ENCODE assay signal across 21 cellular contexts in genomic region chr22:29630987-29631386, GRCh38. TPM values are rescaled to one million over a fixed set of nuclear protein-coding genes. Genes with fewer than 3 reads are reported as not detected.
DNase-seq lines count a peak whose midpoint lies in the region; ATAC-seq and TF ChIP-seq lines count a peak whose summit lies in the region.
"Had no signal": no experiment of that assay in that cellular context is flagged by ENCODE, and none has a peak within 500 bp of the region (broad histone marks: within the 10 kb centered on the region; RNA-seq: fewer than 3 reads in every experiment).

No MANE protein-coding gene starts in this region.

- no peak overlapping the region for H3K4me3 ChIP-seq in Caco-2 (ENCODE audit: low read depth, low read length)
- H3K4me3 ChIP-seq in left ventricle myocardium inferior, result no peak overlapping the region
- no peak overlapping the region for H3K4me3 ChIP-seq in A673 (ENCODE audit: low read depth, low read length, poor library complexity, severe bottlenecking)
- H3K4me3 ChIP-seq: BLaER1 treated with 17β-estradiol and CSF1 and Interleukin-3, amounts not matched to agents 10 nM and 100 nM; GM12878; Peyer's patch had no signal

- TF ChIP-seq CTCF in Caco-2 (IDR thresholded peaks at IDR 0.05; ENCODE audit: insufficient read depth in 1 of 2, low read depth in 1 of 2, low read length in 1 of 2, severe bottlenecking in 1 of 2, unreplicated experiment in 1 of 2) (no peak), WTC11 (IDR thresholded peaks at IDR 0.05) (no peak), left ventricle myocardium inferior (IDR thresholded peaks at IDR 0.05; ENCODE audit: borderline replicate concordance) (no peak), A673 (conservative IDR thresholded peaks at IDR 0.05; ENCODE audit: low read depth, low read length) (no peak)

- H3K27ac ChIP-seq in left ventricle myocardium inferior (replicated peaks) (peak overlapping the region; percentile 47), temporal lobe (ENCODE audit: low read depth, low read length) (peak overlapping the region; percentile 44), A673 (ENCODE audit: low read depth, low read length, poor library complexity, severe bottlenecking) (no peak overlapping the region)
- H3K27ac ChIP-seq: BLaER1 treated with 17β-estradiol and CSF1 and Interleukin-3, amounts not matched to agents 10 nM and 100 nM; KMS-11; Peyer's patch had no signal

- H3K9me3 Mint-ChIP-seq in Caco-2 (ENCODE audit: unreplicated experiment), result no peaks in the 10 kb centered on the region
- no peaks in the 10 kb centered on the region for H3K9me3 Mint-ChIP-seq in WTC11
- H3K9me3 Mint-ChIP-seq in activated naive CD4-positive, alpha-beta T cell treated with anti-CD3 and anti-CD28 coated beads, Interleukin-2, amount 50 U/mL, for 72 hours, result no peaks in the 10 kb centered on the region
- H3K9me3 Mint-ChIP-seq: CD4-positive, alpha-beta T cell; IgD-negative memory B cell had no signal

- H3K4me1 Mint-ChIP-seq in Caco-2 (ENCODE audit: low read depth, unreplicated experiment) (peaks cover 14% of the 10 kb centered on the region), WTC11 (peaks cover 31% of the 10 kb centered on the region)

- POLR2A ChIA-PET in Caco-2 (lab: Charles Lee) (no interaction called here), WTC11 (lab: Charles Lee) (no interaction called here), A673 (lab: Charles Lee; ENCODE audit: low non-redundant PET) (no interaction called here)

- no peaks in the 10 kb centered on the region for H3K36me3 ChIP-seq in Caco-2 (ENCODE audit: control insufficient read depth, insufficient read depth, low read length)
- H3K36me3 ChIP-seq in left ventricle myocardium inferior, result no peaks in the 10 kb centered on the region
- H3K36me3 ChIP-seq in A673 (ENCODE audit: insufficient read depth, low read length, poor library complexity, severe bottlenecking), result no peaks in the 10 kb centered on the region
- H3K36me3 ChIP-seq: Peyer's patch had no signal

- H3K9me3 ChIP-seq in Caco-2 (no peaks in the 10 kb centered on the region), left ventricle myocardium inferior (replicated peaks) (no peaks in the 10 kb centered on the region), A673 (ENCODE audit: low read depth, low read length, poor library complexity, severe bottlenecking) (no peaks in the 10 kb centered on the region)
- H3K9me3 ChIP-seq: BLaER1 treated with 17β-estradiol and CSF1 and Interleukin-3, amounts not matched to agents 10 nM and 100 nM; Peyer's patch; SK-N-SH had no signal

- DNase-seq in Caco-2 (no peak), WTC11 (ENCODE audit: low spot score) (no peak), left ventricle myocardium inferior (no peak), A673 (ENCODE audit: low spot score) (no peak)
- DNase-seq in activated naive CD4-positive, alpha-beta T cell treated with anti-CD3 and anti-CD28 coated beads, Interleukin-2, amount 50 U/mL, for 72 hours (ENCODE audit: low spot score in 2 of 2), result no peak
- DNase-seq: CD4-positive, alpha-beta T cell; MM.1S; NCI-H1048; NCI-H1417; NCI-H1694; NCI-H2029 treated with DMSO at 0.1 percent for 48 hours; NCI-H446 treated with DMSO at 0.1 percent for 48 hours; NCI-H526 treated with DMSO at 0.1 percent for 48 hours; Peyer's patch; SK-N-SH had no signal

- CTCF ChIA-PET in Caco-2 (lab: Charles Lee) (interaction anchor here (0.5 to 1.0 kb wide), 2 partner anchors 458 to 766 kb away, joined by 3 to 7 read pairs; partner anchors contain the start of gene SEC14L2), WTC11 (lab: Charles Lee) (interaction anchor here (0.9 to 1.7 kb wide), 3 partner anchors 25 to 374 kb away, joined by 3 to 5 read pairs (median 3); no protein-coding TSS in a partner anchor), A673 (lab: Charles Lee) (no interaction called here)

- H3K27me3 Mint-ChIP-seq in Caco-2 (ENCODE audit: insufficient read depth, unreplicated experiment) (no peaks in the 10 kb centered on the region), WTC11 (ENCODE audit: low read depth) (no peaks in the 10 kb centered on the region)
- H3K27me3 Mint-ChIP-seq: CD4-positive, alpha-beta T cell; IgD-negative memory B cell had no signal

- H3K4me1 ChIP-seq in Caco-2 (peaks cover 42% of the 10 kb centered on the region), left ventricle myocardium inferior (peaks cover 47% of the 10 kb centered on the region), A673 (ENCODE audit: insufficient read depth, low read length, poor library complexity, severe bottlenecking) (peaks cover 8% of the 10 kb centered on the region)

- H3K4me3 Mint-ChIP-seq in Caco-2 (ENCODE audit: unreplicated experiment) (no peak overlapping the region), WTC11 (no peak overlapping the region)
- H3K4me3 Mint-ChIP-seq: CD4-positive, alpha-beta T cell; IgD-negative memory B cell had no signal

- H3K27me3 ChIP-seq in Caco-2 (replicated peaks; ENCODE audit: control insufficient read depth, insufficient read depth, low read length) (no peaks in the 10 kb centered on the region), left ventricle myocardium inferior (ENCODE audit: low read depth) (no peaks in the 10 kb centered on the region), A673 (replicated peaks; ENCODE audit: insufficient read depth, low read depth, low read length, poor library complexity) (no peaks in the 10 kb centered on the region)
- H3K27me3 ChIP-seq: BLaER1 treated with 17β-estradiol and CSF1 and Interleukin-3, amounts not matched to agents 10 nM and 100 nM; Peyer's patch had no signal

- ATAC-seq in WTC11, result no peak
- no peak for ATAC-seq in activated naive CD4-positive, alpha-beta T cell treated with anti-CD3 and anti-CD28 coated beads, Interleukin-2, amount 50 U/mL, for 72 hours
- no peak for ATAC-seq in GM18517 (IDR thresholded peaks at IDR 0.05; ENCODE audit: unreplicated experiment)
- ATAC-seq: GM12878 had no signal

- intact Hi-C loops in Caco-2 (cut with micrococcal nuclease; ENCODE audit: unreplicated experiment), result no loop called here
- intact Hi-C loops in left ventricle myocardium inferior (cut with micrococcal nuclease), result no loop called here
- intact Hi-C loops in A673 (cut with micrococcal nuclease; ENCODE audit: unreplicated experiment), result no loop called here

- peak overlapping the region; percentile 9 for H3K27ac Mint-ChIP-seq in Caco-2 (ENCODE audit: unreplicated experiment)
- 0 out of 2 replicates have a peak overlapping the region, but pooled peaks have one; percentile 34 for H3K27ac Mint-ChIP-seq in WTC11
- H3K27ac Mint-ChIP-seq in activated naive CD4-positive, alpha-beta T cell treated with anti-CD3 and anti-CD28 coated beads, Interleukin-2, amount 50 U/mL, for 72 hours, result peak overlapping the region in 1 of 2 donors; percentile 42
- H3K27ac Mint-ChIP-seq: CD4-positive, alpha-beta T cell; IgD-negative memory B cell had no signal

- no peaks in the 10 kb centered on the region for H3K36me3 Mint-ChIP-seq in Caco-2 (ENCODE audit: insufficient read depth, unreplicated experiment)
- H3K36me3 Mint-ChIP-seq in WTC11, result no peaks in the 10 kb centered on the region
- no peaks in the 10 kb centered on the region for H3K36me3 Mint-ChIP-seq in activated naive CD4-positive, alpha-beta T cell treated with anti-CD3 and anti-CD28 coated beads, Interleukin-2, amount 50 U/mL, for 72 hours
- H3K36me3 Mint-ChIP-seq: IgD-negative memory B cell had no signal

- no TSS peak for BruUV-seq in Caco-2 (replicated peaks; lab: Mats Ljungman, UMichigan)
- no TSS peak for BruUV-seq in A673 (replicated peaks; lab: Mats Ljungman, UMichigan)

TF ChIP-seq in WTC11, 78 proteins besides CTCF, POLR2A, EP300 and RAD21 (continues in another document):
- no peak for TF ChIP-seq ZNF138 (CRISPR knock-in tag; conservative IDR thresholded peaks at IDR 0.05)
- TF ChIP-seq ATF1 (CRISPR knock-in tag; IDR thresholded peaks at IDR 0.05), result no peak
- TF ChIP-seq ZNF532 (CRISPR knock-in tag; IDR thresholded peaks at IDR 0.05; ENCODE audit: borderline replicate concordance), result no peak
- TF ChIP-seq EMX1 (CRISPR knock-in tag; IDR thresholded peaks at IDR 0.05), result no peak

RNA-seq across cellular contexts. Expression of gene NF2, which starts 27.6 kb away (rescaled TPM):
- total RNA-seq in Caco-2 (2022) (53.2 and 56.5 TPM in 2 replicates), WTC11 (2021) (56.2 to 56.9 TPM (median 56.8 TPM) in 3 replicates), left ventricle myocardium inferior (38.5 TPM), temporal lobe (34.9 TPM), A673 (2021) (40.5 and 44.6 TPM in 2 replicates)
- 10 to 100 TPM; 30.6 to 45.0 TPM for total RNA-seq in activated naive CD4-positive, alpha-beta T cell treated with anti-CD3 and anti-CD28 coated beads, Interleukin-2, amount 50 U/mL, for 72 hours

RNA-seq across cellular contexts. Expression of gene NIPSNAP1, which starts 50.1 kb away (rescaled TPM):
- total RNA-seq in Caco-2 (2022) (81.8 and 102 TPM in 2 replicates), WTC11 (2021) (153 to 224 TPM (median 217 TPM) in 3 replicates), left ventricle myocardium inferior (17.2 TPM), temporal lobe (76.2 TPM), A673 (2021) (49.7 and 75.2 TPM in 2 replicates)
- 10 to 100 TPM; 64.3 to 74.7 TPM for total RNA-seq in activated naive CD4-positive, alpha-beta T cell treated with anti-CD3 and anti-CD28 coated beads, Interleukin-2, amount 50 U/mL, for 72 hours
